In genomic region chr14:101988377-101988776, GRCh38 we compare ENCODE assay signal across 1 cellular context.
TF ChIP-seq lines count a peak whose summit lies in the region.

No MANE protein-coding gene starts in this region.

TF ChIP-seq in endothelial cell of umbilical vein, 7 proteins besides CTCF, POLR2A, EP300 and RAD21 (continued from another document):
- no peak for TF ChIP-seq JUN (IDR thresholded peaks at IDR 0.05; ENCODE audit: borderline replicate concordance, insufficient read depth, insufficient read length, low read depth)
- TF ChIP-seq MYC (IDR thresholded peaks at IDR 0.05; ENCODE audit: low read depth, low read length) = no peak
- no peak for TF ChIP-seq GATA2 (IDR thresholded peaks at IDR 0.05; ENCODE audit: insufficient read depth, insufficient read length, low read depth, low read length)
- TF ChIP-seq FOS (IDR thresholded peaks at IDR 0.05; ENCODE audit: borderline replicate concordance, insufficient read depth, low read length) = no peak
- TF ChIP-seq POLR2AphosphoS5 (IDR thresholded peaks at IDR 0.05; ENCODE audit: insufficient read depth, low read depth, low read length) = no peak
- TF ChIP-seq EZH2 (IDR thresholded peaks at IDR 0.05; ENCODE audit: borderline replicate concordance, low read depth, low read length, severe bottlenecking) = no peak
